30 cellular contexts compared by ENCODE assay signal in the genomic region with DNA sequence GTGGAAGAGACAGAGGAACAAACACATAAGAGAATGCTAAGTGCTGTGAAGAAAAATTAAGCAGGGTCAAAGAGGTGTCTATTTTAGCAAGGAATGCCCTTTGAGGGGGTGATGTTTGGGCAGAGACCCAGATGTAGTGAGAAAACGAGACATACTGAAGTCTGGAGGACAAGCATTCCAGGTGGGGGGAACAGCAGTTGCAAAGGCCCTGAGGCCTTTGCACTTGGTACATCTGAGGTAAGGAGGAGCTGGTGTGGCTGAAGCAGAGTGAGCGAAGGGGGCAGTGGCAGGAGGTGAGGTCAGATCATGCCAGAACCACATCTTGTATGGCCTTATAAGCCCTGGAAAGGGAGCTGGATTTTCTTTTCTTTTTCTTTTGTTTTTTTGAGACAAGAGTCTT. TPM values are rescaled to one million over a fixed set of nuclear protein-coding genes. Genes with fewer than 3 reads are reported as not detected.
"Had no signal": no experiment of that assay in that cellular context is flagged by ENCODE, and none has a peak within 500 bp of the region (broad histone marks: within the 10 kb centered on the region; RNA-seq: fewer than 3 reads in every experiment).

No MANE protein-coding gene starts in this region.

- H3K4me1 ChIP-seq: neural progenitor cell, parathyroid adenoma, psoas muscle, testis, uterus had no signal

- H3K4me2 ChIP-seq: neural progenitor cell, smooth muscle cell had no signal

- DNase-seq: natural killer cell; occipital lobe; ovary; posterior cingulate gyrus; psoas muscle; right cardiac atrium; spleen; stimulated activated CD4-positive, alpha-beta T cell treated with anti-CD3 and anti-CD28 coated beads, Interleukin-12 subunit alpha, Interleukin-12 subunit beta, amount 100 ng/mL, for 4 hours; stimulated activated CD4-positive, alpha-beta T cell treated with anti-CD3 and anti-CD28 coated beads, Interleukin-1b, Interleukin-23, amount 100 ng/mL, for 48 hours; stimulated activated CD4-positive, alpha-beta T cell treated with anti-CD3 and anti-CD28 coated beads, Interleukin-4, amount 100 ng/mL, for 1 hour; stimulated activated CD4-positive, alpha-beta T cell treated with anti-CD3 and anti-CD28 coated beads, Interleukin-4, amount 100 ng/mL, for 4 hours; stimulated activated CD8-positive, alpha-beta memory T cell treated with anti-CD3 and anti-CD28 coated beads, Interleukin-4, amount 100 ng/mL, for 48 hours; stimulated activated naive CD4-positive, alpha-beta T cell; stimulated activated naive CD8-positive, alpha-beta T cell treated with anti-CD3 and anti-CD28 coated beads, Interleukin-15, amount 100 ng/mL, for 72 hours; stimulated activated naive CD8-positive, alpha-beta T cell treated with anti-CD3 and anti-CD28 coated beads, Interleukin-15, Interleukin-2, amounts not matched to agents 100 U/mL and 50 U/mL, for 24 hours; substantia nigra; testis; tibial artery; transverse colon; upper lobe of right lung; uterus had no signal

- H3K9me3 ChIP-seq: ovary, psoas muscle, spleen, suprapubic skin, testis, tibial artery, transverse colon, upper lobe of right lung, uterus had no signal

- H3K36me3 ChIP-seq: neural progenitor cell, ovary, spleen, suprapubic skin, tibial artery, transverse colon, upper lobe of right lung, uterus had no signal

- H3K9ac ChIP-seq: neural progenitor cell, parathyroid adenoma had no signal

- H3K4me3 ChIP-seq: neural progenitor cell, ovary, psoas muscle, skin epidermis, smooth muscle cell, spleen, suprapubic skin, testis, tibial artery, transverse colon, upper lobe of right lung, uterus had no signal

- H3K79me2 ChIP-seq: parathyroid adenoma had no signal

- ATAC-seq: natural killer cell; psoas muscle; right cardiac atrium; sciatic nerve; stimulated activated memory B cell treated with anti-CD40 and anti-IgM and Interleukin-4, amounts not matched to agents 10 μg/mL and 1 μg/mL and 100 μg/mL, for 72 hours; stimulated activated naive CD8-positive, alpha-beta T cell treated with anti-CD3 and anti-CD28 coated beads, Interleukin-15, amount 100 ng/mL, for 72 hours; stimulated activated naive CD8-positive, alpha-beta T cell treated with anti-CD3 and anti-CD28 coated beads, Interleukin-15, Interleukin-2, amounts not matched to agents 100 U/mL and 50 U/mL, for 24 hours; upper lobe of right lung had no signal

- H3K27me3 ChIP-seq: neural progenitor cell, ovary, suprapubic skin, testis, upper lobe of right lung, uterus had no signal

- H3K27ac ChIP-seq: neural progenitor cell, ovary, parathyroid adenoma, psoas muscle, skin epidermis, spleen, suprapubic skin, testis, tibial artery, transverse colon, upper lobe of right lung, uterus had no signal

- H2AFZ ChIP-seq: neural progenitor cell, parathyroid adenoma had no signal

RNA-seq across cellular contexts. Expression of gene GDF5, which starts 6.2 kb away (rescaled TPM):
- total RNA-seq: natural killer cell, progenitor cell of endocrine pancreas, spleen, suprapubic skin had no signal
- polyA plus RNA-seq: neural cell, ovary had no signal
